ENCODE assay signal across 10 cellular contexts in the genomic region with DNA sequence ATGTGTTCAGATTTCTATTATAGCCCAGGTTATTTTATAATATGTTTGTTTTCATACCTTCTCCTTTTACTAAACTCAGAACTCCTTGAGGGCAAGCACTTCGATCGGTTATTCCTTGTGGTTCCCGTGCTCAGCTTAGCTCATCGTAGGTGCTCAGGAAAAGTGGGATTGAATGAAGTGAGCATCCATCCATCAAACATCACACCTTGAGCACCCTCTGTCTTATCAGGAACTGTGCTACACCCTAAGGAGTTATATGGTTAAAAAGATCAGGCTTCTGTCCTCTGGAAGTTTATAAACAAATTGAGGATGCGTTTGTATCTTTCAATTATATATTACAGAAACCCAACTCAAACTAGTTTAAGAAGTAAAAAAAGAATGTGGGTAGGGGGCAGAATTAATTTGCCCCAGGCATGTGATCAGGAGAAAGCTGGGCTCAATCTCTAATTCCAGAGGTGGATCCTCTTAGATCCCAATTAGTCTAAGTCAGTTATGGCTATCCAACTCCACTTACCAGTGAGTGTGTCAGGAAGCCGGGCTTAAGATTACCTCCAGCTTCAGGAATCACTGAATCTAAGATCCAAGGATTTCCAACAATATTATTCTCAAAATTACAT. TPM values are rescaled to one million over a fixed set of nuclear protein-coding genes. Genes with fewer than 3 reads are reported as not detected.
DNase-seq lines count a peak whose midpoint lies in the region; ATAC-seq, FAIRE-seq and TF ChIP-seq lines count a peak whose summit lies in the region.
"Had no signal": no experiment of that assay in that cellular context is flagged by ENCODE, and none has a peak within 500 bp of the region (broad histone marks: within the 10 kb centered on the region; RNA-seq: fewer than 3 reads in every experiment).

No MANE protein-coding gene starts in this region.

- H3K9me2 ChIP-seq in OCI-LY1 (ENCODE audit: low read depth, low read length) = no peaks in the 10 kb centered on the region

- no peak overlapping the region for H3K4me3 ChIP-seq in ACC112 (ENCODE audit: low read depth, low read length)
- H3K4me3 ChIP-seq in OCI-LY1 (ENCODE audit: low read depth, low read length, poor library complexity, severe bottlenecking) = no peak overlapping the region
- H3K4me3 ChIP-seq in tibial nerve = no peak overlapping the region
- H3K4me3 ChIP-seq: heart left ventricle had no signal

- H3K4me1 ChIP-seq in ACC112 (ENCODE audit: control insufficient read depth, insufficient read depth, low read length, unreplicated experiment) (peaks cover 61% of the 10 kb centered on the region), OCI-LY1 (ENCODE audit: insufficient read depth, low read length, severe bottlenecking) (no peaks in the 10 kb centered on the region), foreskin keratinocyte (peaks cover 32% of the 10 kb centered on the region), tibial nerve (peaks cover 0 to 43% (median 11%) of the 10 kb centered on the region in 4 donors)

- no peak for TF ChIP-seq POLR2A in tibial nerve (IDR thresholded peaks at IDR 0.05)

- peak; percentile 35 for FAIRE-seq in GM19239 (lab: Jason Lieb, UNC)

- H3K9ac ChIP-seq in OCI-LY1 (ENCODE audit: low read length) = no peak overlapping the region

- H4K20me1 ChIP-seq in OCI-LY1 (ENCODE audit: insufficient read depth, low read length) = no peaks in the 10 kb centered on the region

- H3K27me3 ChIP-seq in ACC112 (ENCODE audit: insufficient read depth, low read length) = no peaks in the 10 kb centered on the region
- no peaks in the 10 kb centered on the region for H3K27me3 ChIP-seq in OCI-LY1 (ENCODE audit: insufficient read depth, low read length)
- no peaks in the 10 kb centered on the region for H3K27me3 ChIP-seq in foreskin keratinocyte
- H3K27me3 ChIP-seq in tibial nerve = no peaks in the 10 kb centered on the region
- H3K27me3 ChIP-seq: heart left ventricle had no signal

- no peak overlapping the region; the same call in 1 of the 2 replicates for H3K27ac ChIP-seq in ACC112 (ENCODE audit: low read depth, low read length)
- no peak overlapping the region for H3K27ac ChIP-seq in OCI-LY1 (ENCODE audit: low read depth, low read length, poor library complexity, severe bottlenecking)
- no peak overlapping the region for H3K27ac ChIP-seq in foreskin keratinocyte
- peak overlapping the region in 1 of 4 donors; percentile 81 for H3K27ac ChIP-seq in tibial nerve

- no peak overlapping the region for H3K4me2 ChIP-seq in OCI-LY1 (ENCODE audit: low read length)

- TF ChIP-seq EP300 in tibial nerve (IDR thresholded peaks at IDR 0.05) = no peak

- H2AFZ ChIP-seq in ACC112 (ENCODE audit: low read length, unreplicated experiment) (peak overlapping the region; percentile 44), OCI-LY1 (ENCODE audit: low read length) (no peak overlapping the region)

- DNase-seq in GM19239 (ENCODE audit: insufficient read length, low spot score) (no peak), foreskin keratinocyte (peak in 1 of 2 donors; percentile 60), tibial nerve (ENCODE audit: low spot score in 2 of 2) (no peak)
- DNase-seq: activated CD8-positive, alpha-beta memory T cell treated with anti-CD3 and anti-CD28 coated beads for 24 hours; heart left ventricle had no signal

- TF ChIP-seq CTCF in OCI-LY1 (IDR thresholded peaks at IDR 0.05; ENCODE audit: low read length) (peak; percentile 47; the same call in 1 of the 2 replicates), foreskin keratinocyte (conservative IDR thresholded peaks at IDR 0.05) (peak; percentile 84), tibial nerve (IDR thresholded peaks at IDR 0.05) (peak in 1 of 5 experiments; percentile 9)

- 80 to 86% methylated on average over 6 of the region's 6 CpGs for WGBS in tibial nerve, 2 donors

- no peaks in the 10 kb centered on the region for H3K9me3 ChIP-seq in OCI-LY1 (ENCODE audit: low read length)
- no peaks in the 10 kb centered on the region for H3K9me3 ChIP-seq in tibial nerve
- H3K9me3 ChIP-seq: heart left ventricle had no signal

- ATAC-seq in foreskin keratinocyte = peak; percentile 15
- ATAC-seq in HG03175 (IDR thresholded peaks at IDR 0.05; ENCODE audit: unreplicated experiment) = no peak
- no peak for ATAC-seq in GM18907 (IDR thresholded peaks at IDR 0.05; ENCODE audit: unreplicated experiment)
- ATAC-seq in GM19395 (IDR thresholded peaks at IDR 0.05; ENCODE audit: unreplicated experiment) = no peak
- ATAC-seq: heart left ventricle had no signal

- H3K36me3 ChIP-seq in ACC112 (ENCODE audit: insufficient read depth, low read length) = no peaks in the 10 kb centered on the region
- H3K36me3 ChIP-seq in OCI-LY1 (ENCODE audit: insufficient read depth, low read length) = no peaks in the 10 kb centered on the region
- H3K36me3 ChIP-seq in tibial nerve = no peaks in the 10 kb centered on the region
- H3K36me3 ChIP-seq: heart left ventricle had no signal

- no peaks in the 10 kb centered on the region for H3F3A ChIP-seq in OCI-LY1 (ENCODE audit: insufficient read depth, low read length)

- H3K79me2 ChIP-seq in ACC112 (ENCODE audit: control insufficient read depth, insufficient read depth, low read length, unreplicated experiment) = no peaks in the 10 kb centered on the region
- no peaks in the 10 kb centered on the region for H3K79me2 ChIP-seq in OCI-LY1 (ENCODE audit: insufficient read depth, low read length)

RNA-seq across cellular contexts. Expression of a gene that starts 59.9 kb away (rescaled TPM):
- total RNA-seq in foreskin keratinocyte = 106 and 111 TPM in 2 replicates
- polyA plus RNA-seq in foreskin keratinocyte = 80.7 and 89.3 TPM in 2 replicates
- total RNA-seq in tibial nerve = 10 to 100 TPM; 43.2 to 64.0 (median 46.8) TPM
